1 cellular context compared by ENCODE assay signal in the genomic region with DNA sequence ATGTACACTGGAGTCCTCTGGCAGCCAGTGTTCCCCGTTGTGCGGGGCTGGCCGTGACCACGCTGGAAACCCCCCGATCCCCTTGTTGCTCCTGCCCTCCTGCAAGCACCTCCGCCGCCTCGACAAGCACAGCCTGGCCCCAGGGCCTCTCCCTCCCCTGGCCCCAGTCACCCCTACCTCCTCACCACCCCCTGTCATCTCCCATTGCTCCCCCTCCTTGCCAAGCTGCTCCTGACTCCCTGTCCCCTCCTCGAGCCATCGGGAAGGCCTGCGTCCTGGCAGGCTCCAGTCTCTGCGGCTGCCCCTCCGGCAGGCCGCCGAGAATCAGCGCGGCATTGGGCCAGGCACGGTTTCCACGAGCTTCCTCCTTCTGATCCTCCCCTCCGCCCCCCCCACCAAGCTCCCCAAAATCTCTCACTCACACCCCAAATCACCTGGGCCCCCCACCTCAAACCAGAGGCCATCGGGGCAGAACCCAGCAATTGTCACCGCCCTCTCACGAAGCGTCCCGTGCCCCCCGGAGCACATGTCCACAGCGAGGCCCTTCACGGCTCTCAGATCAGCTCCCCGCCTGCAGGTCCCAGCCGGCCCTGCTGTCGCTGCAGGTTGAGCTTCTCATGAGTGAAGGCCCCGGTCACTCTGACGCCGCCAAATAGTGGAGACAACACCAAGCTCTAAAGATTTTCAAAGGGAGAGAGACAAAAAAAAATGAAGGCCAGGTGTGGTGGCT.
TF ChIP-seq lines count a peak whose summit lies in the region.

No MANE protein-coding gene starts in this region.

TF ChIP-seq in HepG2, 621 proteins besides CTCF, POLR2A, EP300 and RAD21:
- TF ChIP-seq ZNF331 (CRISPR knock-in tag; IDR thresholded peaks at IDR 0.05) (no peak), RCOR2 (CRISPR knock-in tag; IDR thresholded peaks at IDR 0.05) (no peak), ZNF597 (CRISPR knock-in tag; IDR thresholded peaks at IDR 0.05) (no peak), ZBTB38 (CRISPR knock-in tag; IDR thresholded peaks at IDR 0.05) (peak; percentile 51; the same call in 1 of the 2 replicates)
TF ChIP-seq in HepG2: peak in this region for 1.
